ENCODE assay signal across 2 cellular contexts in genomic region chr3:165212580-165212979, GRCh38.
TF ChIP-seq lines count a peak whose summit lies in the region.

No MANE protein-coding gene starts in this region.

TF ChIP-seq in HepG2, 621 proteins besides CTCF, POLR2A, EP300 and RAD21 (continues in another document):
- peak; percentile 64; the same call in 1 of the 2 replicates for TF ChIP-seq ZNF652 (CRISPR knock-in tag; IDR thresholded peaks at IDR 0.05; ENCODE audit: borderline replicate concordance, low read depth)
- TF ChIP-seq HNF4A (CRISPR knock-in tag; IDR thresholded peaks at IDR 0.05) = peak; percentile 61; the same call in 1 of the 2 replicates
- TF ChIP-seq EEA1 (CRISPR knock-in tag; IDR thresholded peaks at IDR 0.05; ENCODE audit: borderline replicate concordance) = no peak
- TF ChIP-seq ARID5B (CRISPR knock-in tag; IDR thresholded peaks at IDR 0.05) = peak; percentile 72
- no peak for TF ChIP-seq ZNF547 (CRISPR knock-in tag; IDR thresholded peaks at IDR 0.05)
- TF ChIP-seq AHDC1 (CRISPR knock-in tag; IDR thresholded peaks at IDR 0.05; ENCODE audit: borderline replicate concordance) = peak; percentile 23; the same call in 1 of the 2 replicates
- peak; percentile 41; the same call in 1 of the 2 replicates for TF ChIP-seq NCOA2 (CRISPR knock-in tag; IDR thresholded peaks at IDR 0.05)
- 0 out of 2 replicates have a peak, but pooled peaks have one; percentile 17 for TF ChIP-seq DRAP1 (CRISPR knock-in tag; IDR thresholded peaks at IDR 0.05)
- no peak for TF ChIP-seq SOX6 (IDR thresholded peaks at IDR 0.05)
- TF ChIP-seq SOX6 (CRISPR knock-in tag; IDR thresholded peaks at IDR 0.05) = peak; percentile 46; the same call in 1 of the 2 replicates
- TF ChIP-seq FOXA3 (CRISPR knock-in tag; IDR thresholded peaks at IDR 0.05) = 0 out of 2 replicates have a peak, but pooled peaks have one; percentile 21
- peak; percentile 34; the same call in 1 of the 2 replicates for TF ChIP-seq RXRB (CRISPR knock-in tag; IDR thresholded peaks at IDR 0.05; ENCODE audit: borderline replicate concordance)

TF ChIP-seq in GM23338, 12 proteins besides CTCF, POLR2A, EP300 and RAD21:
- no peak for TF ChIP-seq EZH2phosphoT487 (IDR thresholded peaks at IDR 0.05; ENCODE audit: unreplicated experiment)
- TF ChIP-seq ZNF114 (CRISPR knock-in tag; IDR thresholded peaks at IDR 0.05) = no peak
- no peak for TF ChIP-seq NANOG (IDR thresholded peaks at IDR 0.05; ENCODE audit: borderline replicate concordance)
- TF ChIP-seq ZNF462 (CRISPR knock-in tag; IDR thresholded peaks at IDR 0.05) = no peak
- TF ChIP-seq POLR2AphosphoS5 (IDR thresholded peaks at IDR 0.05; ENCODE audit: low read depth) = no peak
- TF ChIP-seq ZNF331 (CRISPR knock-in tag; IDR thresholded peaks at IDR 0.05; ENCODE audit: low read depth) = no peak
- TF ChIP-seq STAT1 (IDR thresholded peaks at IDR 0.05; ENCODE audit: unreplicated experiment) = no peak
- no peak for TF ChIP-seq REST (IDR thresholded peaks at IDR 0.05; ENCODE audit: unreplicated experiment)
- no peak for TF ChIP-seq EZH2 (IDR thresholded peaks at IDR 0.05; ENCODE audit: low read depth, unreplicated experiment)
- TF ChIP-seq CREB1 (CRISPR knock-in tag; IDR thresholded peaks at IDR 0.05; ENCODE audit: low read depth) = no peak
- TF ChIP-seq JUNB (IDR thresholded peaks at IDR 0.05; ENCODE audit: unreplicated experiment) = no peak
- no peak for TF ChIP-seq ETS1 (IDR thresholded peaks at IDR 0.05)
